Comparison of ENCODE assay signal across 19 cellular contexts in the genomic region with DNA sequence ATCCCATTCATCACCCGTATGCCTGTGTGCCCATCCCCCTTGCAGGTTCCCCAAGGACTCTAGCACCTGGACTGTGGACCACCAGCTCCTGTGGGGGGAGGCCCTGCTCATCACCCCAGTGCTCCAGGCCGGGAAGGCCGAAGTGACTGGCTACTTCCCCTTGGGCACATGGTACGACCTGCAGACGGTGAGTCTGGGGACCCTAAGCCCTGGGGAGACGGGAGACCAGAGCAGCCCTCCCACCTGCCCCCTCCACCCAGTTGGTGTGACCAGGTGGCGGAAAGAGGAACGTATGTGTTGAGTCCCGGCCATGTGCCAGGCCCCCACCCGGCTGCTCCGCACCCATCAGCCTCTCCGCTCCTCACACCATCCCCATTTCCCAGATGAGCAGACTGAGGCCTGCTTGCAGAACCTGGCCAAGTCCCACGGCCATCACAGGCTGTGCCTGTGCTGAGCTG. TPM values are rescaled to one million over a fixed set of nuclear protein-coding genes. Genes with fewer than 3 reads are reported as not detected.
A peak's percentile ranks its signal among the peaks of the same experiment; 100 is the strongest.
DNase-seq lines count a peak whose midpoint lies in the region; ATAC-seq, FAIRE-seq and TF ChIP-seq lines count a peak whose summit lies in the region.
"Had no signal": no experiment of that assay in that cellular context is flagged by ENCODE, and none has a peak within 500 bp of the region (broad histone marks: within the 10 kb centered on the region; RNA-seq: fewer than 3 reads in every experiment).

No MANE protein-coding gene starts in this region.

- H3K9ac ChIP-seq in HepG2 (ENCODE audit: insufficient read depth, low read depth, low read length) (no peak overlapping the region), astrocyte (ENCODE audit: low read length) (no peak overlapping the region), neuronal stem cell (ENCODE audit: low read depth, low read length, poor library complexity) (peak overlapping the region; percentile 57)
- H3K9ac ChIP-seq: KMS-11 had no signal

- POLR2A ChIA-PET in HepG2 (lab: Yijun Ruan, JAX) = no interaction called here

- peak overlapping the region; percentile 8 for H3K4me3 Mint-ChIP-seq in astrocyte (ENCODE audit: unreplicated experiment)

- TF ChIP-seq EP300 in HepG2 (IDR thresholded peaks at IDR 0.05; ENCODE audit: low read depth in 2 of 2, low read length in 2 of 2) (no peak), HepG2 (CRISPR knock-in tag; IDR thresholded peaks at IDR 0.05; ENCODE audit: borderline replicate concordance) (no peak)

- no TSS peak for BruUV-seq in HepG2 (replicated peaks; lab: Mats Ljungman, UMichigan)

- DNase-seq in HepG2 (ENCODE audit: low spot score) = no peak
- DNase-seq in right lobe of liver = no peak
- DNase-seq in astrocyte (ENCODE audit: low read depth) = no peak
- DNase-seq in neuronal stem cell (ENCODE audit: low spot score) = no peak
- DNase-seq in kidney tubule cell (ENCODE audit: low spot score) = no peak
- DNase-seq in dermis blood vessel endothelial cell = no peak
- DNase-seq: AML-193, NCI-H1048, NCI-H146, NCI-H2081, NCI-H510A treated with DMSO at 0.1 percent for 48 hours, NCI-H82, PC-3 had no signal

- peaks cover 7% of the 10 kb centered on the region for H3K9me3 Mint-ChIP-seq in astrocyte (ENCODE audit: unreplicated experiment)

- H3K4me3 ChIP-seq in HepG2 (replicated peaks in 1 of 3; ENCODE audit: insufficient read depth in 1 of 3, low read depth in 2 of 3, low read length in 3 of 3) = no peak overlapping the region
- no peak overlapping the region for H3K4me3 ChIP-seq in right lobe of liver
- no peak overlapping the region for H3K4me3 ChIP-seq in astrocyte (ENCODE audit: insufficient read depth, low read depth, low read length)
- H3K4me3 ChIP-seq in neuronal stem cell (ENCODE audit: low read length in 2 of 2) = peak overlapping the region in 1 of 2 donors; percentile 19

- H3K27ac ChIP-seq in HepG2 (ENCODE audit: extremely low read length, insufficient read depth, low read length) = no peak overlapping the region
- H3K27ac ChIP-seq in right lobe of liver = no peak overlapping the region
- H3K27ac ChIP-seq in astrocyte (ENCODE audit: low read depth, low read length) = no peak overlapping the region
- no peak overlapping the region for H3K27ac ChIP-seq in neuronal stem cell (replicated peaks; ENCODE audit: low read length)
- H3K27ac ChIP-seq: KMS-11 had no signal

- no peaks in the 10 kb centered on the region for H4K20me1 ChIP-seq in HepG2 (ENCODE audit: insufficient read depth, low read length)
- no peaks in the 10 kb centered on the region for H4K20me1 ChIP-seq in astrocyte (ENCODE audit: insufficient read depth, low read length)

- FAIRE-seq in HepG2 (lab: Jason Lieb, UNC) (no peak), astrocyte (lab: Jason Lieb, UNC) (no peak)
- FAIRE-seq: GM12892 had no signal

- no peak for TF ChIP-seq RAD21 in HepG2 (CRISPR knock-in tag; IDR thresholded peaks at IDR 0.05)

- H4K91ac ChIP-seq in neuronal stem cell (ENCODE audit: low read depth, low read length, poor library complexity) = no peak overlapping the region

- peaks cover 2% of the 10 kb centered on the region for H3K79me1 ChIP-seq in neuronal stem cell (ENCODE audit: low read depth, low read length)

- no peak overlapping the region for H4K8ac ChIP-seq in neuronal stem cell (ENCODE audit: low read depth, low read length)

- no peak overlapping the region for H3K4me2 ChIP-seq in HepG2 (ENCODE audit: low read depth, low read length)
- H3K4me2 ChIP-seq in astrocyte (ENCODE audit: low read length) = no peak overlapping the region
- H3K4me2 ChIP-seq in neuronal stem cell (ENCODE audit: insufficient read depth, low read length, poor library complexity, severe bottlenecking) = no peak overlapping the region
- H3K4me2 ChIP-seq: KMS-11 had no signal

- no peaks in the 10 kb centered on the region for H3K27me3 Mint-ChIP-seq in astrocyte (ENCODE audit: low read depth, unreplicated experiment)

- H2BK12ac ChIP-seq in neuronal stem cell (ENCODE audit: low read length) = no peak overlapping the region

- TF ChIP-seq CTCF in HepG2 (CRISPR knock-in tag; IDR thresholded peaks at IDR 0.05) (no peak), right lobe of liver (IDR thresholded peaks at IDR 0.05) (no peak), astrocyte (IDR thresholded peaks at IDR 0.05; ENCODE audit: insufficient read depth, low read depth, low read length) (no peak)

- no peak for ATAC-seq in HepG2
- no peak for ATAC-seq in right lobe of liver
- ATAC-seq in HG02938 (IDR thresholded peaks at IDR 0.05; ENCODE audit: unreplicated experiment) = no peak
- ATAC-seq: HCT116, PC-3 had no signal

- peaks cover 6% of the 10 kb centered on the region for H3K4me1 Mint-ChIP-seq in astrocyte (ENCODE audit: low read depth, unreplicated experiment)
- H3K4me1 Mint-ChIP-seq: CD14-positive monocyte had no signal

- H3K4me1 ChIP-seq in HepG2 (ENCODE audit: insufficient read depth, low read length) = no peaks in the 10 kb centered on the region
- H3K4me1 ChIP-seq in right lobe of liver = no peaks in the 10 kb centered on the region
- H3K4me1 ChIP-seq in astrocyte (ENCODE audit: insufficient read depth, low read length) = no peaks in the 10 kb centered on the region
- peaks cover 0 to 8% of the 10 kb centered on the region in 2 donors for H3K4me1 ChIP-seq in neuronal stem cell (ENCODE audit: control insufficient read depth in 2 of 2, insufficient read depth in 1 of 2, low read depth in 1 of 2, low read length in 2 of 2)

- peak overlapping the region; percentile 53 for H3K27ac Mint-ChIP-seq in astrocyte (ENCODE audit: unreplicated experiment)

- H2BK5ac ChIP-seq in neuronal stem cell (ENCODE audit: low read length) = no peak overlapping the region

- TF ChIP-seq POLR2A in HepG2 (IDR thresholded peaks at IDR 0.05; ENCODE audit: insufficient read depth in 1 of 2, low read depth in 2 of 2, low read length in 2 of 2) (no peak), right lobe of liver (IDR thresholded peaks at IDR 0.05) (no peak)

- no peaks in the 10 kb centered on the region for H3K36me3 ChIP-seq in HepG2 (replicated peaks in 1 of 2; ENCODE audit: control insufficient read depth in 1 of 2, insufficient read depth in 2 of 2, low read length in 2 of 2)
- H3K36me3 ChIP-seq in right lobe of liver = no peaks in the 10 kb centered on the region
- H3K36me3 ChIP-seq in astrocyte (ENCODE audit: insufficient read depth, low read length) = no peaks in the 10 kb centered on the region
- H3K36me3 ChIP-seq in neuronal stem cell (replicated peaks in 1 of 2; ENCODE audit: control insufficient read depth in 2 of 2, insufficient read depth in 2 of 2, low read length in 2 of 2) = peaks cover 1 to 3% of the 10 kb centered on the region in 2 donors

- H2AFZ ChIP-seq in HepG2 (ENCODE audit: low read length) (no peak overlapping the region), astrocyte (ENCODE audit: low read depth, low read length) (no peak overlapping the region), neuronal stem cell (ENCODE audit: low read length) (no peak overlapping the region)

- no peak overlapping the region for H3K4ac ChIP-seq in neuronal stem cell (ENCODE audit: low read length)

- H3K36me3 Mint-ChIP-seq in astrocyte (ENCODE audit: low read depth, unreplicated experiment) = peaks cover 25% of the 10 kb centered on the region

- H3K23ac ChIP-seq in neuronal stem cell (ENCODE audit: low read depth, low read length, poor library complexity) = no peak overlapping the region

- H3K27me3 ChIP-seq in HepG2 (ENCODE audit: control insufficient read depth in 1 of 2, insufficient read depth in 2 of 2, low read length in 2 of 2) (no peaks in the 10 kb centered on the region), right lobe of liver (no peaks in the 10 kb centered on the region), astrocyte (ENCODE audit: insufficient read depth, low read length) (no peaks in the 10 kb centered on the region), neuronal stem cell (ENCODE audit: control insufficient read depth in 3 of 3, insufficient read depth in 3 of 3, low read depth in 1 of 3, low read length in 3 of 3) (no peaks in the 10 kb centered on the region)

- no peak overlapping the region for H3K14ac ChIP-seq in neuronal stem cell (ENCODE audit: low read length)

- no peak overlapping the region for H2BK120ac ChIP-seq in neuronal stem cell (ENCODE audit: low read depth, low read length)

- H3K9me3 ChIP-seq in HepG2 (ENCODE audit: low read length) (no peaks in the 10 kb centered on the region), right lobe of liver (no peaks in the 10 kb centered on the region), astrocyte (ENCODE audit: insufficient read depth, low read depth, low read length) (no peaks in the 10 kb centered on the region), neuronal stem cell (replicated peaks in 1 of 2; ENCODE audit: control insufficient read depth in 2 of 2, insufficient read depth in 1 of 2, low read depth in 1 of 2, low read length in 2 of 2) (peaks cover 0 to 21% of the 10 kb centered on the region in 2 donors)

- peak overlapping the region; percentile 35 for H3K18ac ChIP-seq in neuronal stem cell (ENCODE audit: low read length)

- intact Hi-C loops in HepG2 (cut with micrococcal nuclease; ENCODE audit: unreplicated experiment) (no loop called here), right lobe of liver (cut with DNase I) (no loop called here)

- in situ Hi-C loops in HepG2 (cut with HindIII; ENCODE audit: extremely low pct_ligation_motif_present, low pct_unique_long_range_greater_than_20kb) = no loop called here

- H2BK15ac ChIP-seq in neuronal stem cell (ENCODE audit: low read length) = no peak overlapping the region

- 90% methylated on average over 12 of the region's 13 CpGs for WGBS in HepG2 (ENCODE audit: low lambda C conversion rate)
- WGBS in right lobe of liver (ENCODE audit: insufficient coverage, low coverage, low lambda C conversion rate, missing lambda C conversion rate) = no CpG with 5 or more reads among the region's 13 CpGs
- no CpG with 5 or more reads among the region's 13 CpGs for WGBS in neuronal stem cell (ENCODE audit: extremely low coverage in 2 of 2, insufficient read length in 2 of 2, insufficient replicate concordance in 1 of 2), 2 donors

- H2AK5ac ChIP-seq in neuronal stem cell (ENCODE audit: low read depth, low read length) = peak overlapping the region; percentile 37

- CTCF ChIA-PET in HepG2 (lab: Yijun Ruan, JAX; ENCODE audit: low intra/inter-chr PET ratio, low total read pairs) = no interaction called here

- H3K79me2 ChIP-seq in HepG2 (ENCODE audit: insufficient read depth, low read length) (no peaks in the 10 kb centered on the region), astrocyte (ENCODE audit: insufficient read depth, low read length) (no peaks in the 10 kb centered on the region)

RNA-seq across cellular contexts. Expression of gene GAA, which starts 15.6 kb away (rescaled TPM):
- 13.4 and 36.4 TPM in 2 replicates for total RNA-seq in HepG2 (2016; rRNA removed; fragmentation: Illumina TruSeq; extraction: Trizol)
- total RNA-seq in HepG2 (2016; cell fraction: cytosol; rRNA removed; fragmentation: Illumina TruSeq; extraction: Trizol; ENCODE audit: low read depth) = 13.8 and 16.4 TPM in 2 replicates
- 12.1 and 36.9 TPM in 2 replicates for total RNA-seq in HepG2 (2016; cell fraction: insoluble cytoplasmic fraction; rRNA removed; fragmentation: Illumina TruSeq; extraction: Trizol)
- 20.3 and 20.7 TPM in 2 replicates for total RNA-seq in HepG2 (2016; cell fraction: membrane; rRNA removed; fragmentation: Illumina TruSeq; extraction: Trizol)
- total RNA-seq in HepG2 (2016; cell fraction: nucleus; rRNA removed; fragmentation: Illumina TruSeq; extraction: Trizol) = 47.6 and 57.6 TPM in 2 replicates
- polyA plus RNA-seq in HepG2 (2011; rRNA removed) = 21.6 and 23.6 TPM in 2 replicates
- 16.3 and 29.8 TPM in 2 replicates for polyA plus RNA-seq in HepG2 (2011; cell fraction: cytosol; rRNA removed)
- 231 and 320 TPM in 2 replicates for polyA plus RNA-seq in HepG2 (2011; cell fraction: nucleus; rRNA removed)
- 50.7 and 73.8 TPM in 2 replicates for polyA plus RNA-seq in HepG2 (2012)
- polyA plus RNA-seq in HepG2 (2016; cell fraction: cytosol; fragmentation: Illumina TruSeq; extraction: Trizol; ENCODE audit: low read depth) = 11.3 and 13.9 TPM in 2 replicates
- 16.7 and 22.9 TPM in 2 replicates for polyA plus RNA-seq in HepG2 (2016; cell fraction: insoluble cytoplasmic fraction; fragmentation: Illumina TruSeq; extraction: Trizol; ENCODE audit: low read depth)
- polyA plus RNA-seq in HepG2 (2016; cell fraction: membrane; fragmentation: Illumina TruSeq; extraction: Trizol; ENCODE audit: low read depth) = 13.9 and 14.3 TPM in 2 replicates
- polyA plus RNA-seq in HepG2 (2016; cell fraction: nucleus; fragmentation: Illumina TruSeq; extraction: Trizol; ENCODE audit: insufficient read depth, low read depth) = 136 and 145 TPM in 2 replicates
- polyA minus RNA-seq in HepG2 (2011; rRNA and poly(A)+ RNA removed; ENCODE audit: low replicate concordance) = 7.2 and 27.1 TPM in 2 replicates
- polyA minus RNA-seq in HepG2 (2011; cell fraction: cytosol; rRNA and poly(A)+ RNA removed) = 22.9 and 24.2 TPM in 2 replicates
- 20.3 and 21.2 TPM in 2 replicates for polyA minus RNA-seq in HepG2 (2011; cell fraction: nucleus; rRNA and poly(A)+ RNA removed)
- 10 to 100 TPM; 42.7 to 94.1 (median 71.0) TPM for total RNA-seq in right lobe of liver
- total RNA-seq in astrocyte = 46.9 and 47.7 TPM in 2 replicates
- polyA plus RNA-seq in neuronal stem cell (2013, experiment 1 of 2) = 50.1 TPM
- 49.6 TPM for polyA plus RNA-seq in neuronal stem cell (2013, experiment 2 of 2)
- total RNA-seq in dermis blood vessel endothelial cell = 47.7 and 52.4 TPM in 2 replicates

RNA-seq across cellular contexts. Expression of gene EIF4A3, which starts 30.0 kb away (rescaled TPM):
- 187 and 239 TPM in 2 replicates for total RNA-seq in HepG2 (2016; rRNA removed; fragmentation: Illumina TruSeq; extraction: Trizol)
- total RNA-seq in HepG2 (2016; cell fraction: cytosol; rRNA removed; fragmentation: Illumina TruSeq; extraction: Trizol; ENCODE audit: low read depth) = 22.3 and 28.3 TPM in 2 replicates
- 185 and 243 TPM in 2 replicates for total RNA-seq in HepG2 (2016; cell fraction: insoluble cytoplasmic fraction; rRNA removed; fragmentation: Illumina TruSeq; extraction: Trizol)
- 36.4 and 40.0 TPM in 2 replicates for total RNA-seq in HepG2 (2016; cell fraction: membrane; rRNA removed; fragmentation: Illumina TruSeq; extraction: Trizol)
- total RNA-seq in HepG2 (2016; cell fraction: nucleus; rRNA removed; fragmentation: Illumina TruSeq; extraction: Trizol) = 83.4 and 83.5 TPM in 2 replicates
- 121 and 145 TPM in 2 replicates for polyA plus RNA-seq in HepG2 (2011; rRNA removed)
- polyA plus RNA-seq in HepG2 (2011; cell fraction: cytosol; rRNA removed) = 103 and 117 TPM in 2 replicates
- 77.0 and 103 TPM in 2 replicates for polyA plus RNA-seq in HepG2 (2011; cell fraction: nucleus; rRNA removed)
- 104 and 124 TPM in 2 replicates for polyA plus RNA-seq in HepG2 (2012)
- polyA plus RNA-seq in HepG2 (2016; cell fraction: cytosol; fragmentation: Illumina TruSeq; extraction: Trizol; ENCODE audit: low read depth) = 8.3 and 9.0 TPM in 2 replicates
- 233 and 236 TPM in 2 replicates for polyA plus RNA-seq in HepG2 (2016; cell fraction: insoluble cytoplasmic fraction; fragmentation: Illumina TruSeq; extraction: Trizol; ENCODE audit: low read depth)
- 19.8 and 20.6 TPM in 2 replicates for polyA plus RNA-seq in HepG2 (2016; cell fraction: membrane; fragmentation: Illumina TruSeq; extraction: Trizol; ENCODE audit: low read depth)
- 120 and 131 TPM in 2 replicates for polyA plus RNA-seq in HepG2 (2016; cell fraction: nucleus; fragmentation: Illumina TruSeq; extraction: Trizol; ENCODE audit: insufficient read depth, low read depth)
- polyA minus RNA-seq in HepG2 (2011; rRNA and poly(A)+ RNA removed; ENCODE audit: low replicate concordance) = 54.2 and 110 TPM in 2 replicates
- polyA minus RNA-seq in HepG2 (2011; cell fraction: cytosol; rRNA and poly(A)+ RNA removed) = 55.3 and 55.4 TPM in 2 replicates
- polyA minus RNA-seq in HepG2 (2011; cell fraction: nucleus; rRNA and poly(A)+ RNA removed) = 61.8 and 65.1 TPM in 2 replicates
- 10 to 100 TPM; 21.6 to 41.7 (median 32.2) TPM for total RNA-seq in right lobe of liver
- total RNA-seq in astrocyte = 87.5 and 89.9 TPM in 2 replicates
- 66.1 TPM for polyA plus RNA-seq in neuronal stem cell (2013, experiment 1 of 2)
- polyA plus RNA-seq in neuronal stem cell (2013, experiment 2 of 2) = 64.7 TPM
- total RNA-seq in dermis blood vessel endothelial cell = 99.6 and 235 TPM in 2 replicates

RNA-seq across cellular contexts. Expression of gene CARD14, which starts 52.9 kb away (rescaled TPM):
- total RNA-seq in HepG2 (2016; rRNA removed; fragmentation: Illumina TruSeq; extraction: Trizol) = 0.11 TPM in 1 of 2 replicates, not detected in the other
- total RNA-seq in HepG2 (2016; cell fraction: cytosol; rRNA removed; fragmentation: Illumina TruSeq; extraction: Trizol; ENCODE audit: low read depth) = not detected in 2 replicates
- 0.06 TPM in 1 of 2 replicates, not detected in the other for total RNA-seq in HepG2 (2016; cell fraction: insoluble cytoplasmic fraction; rRNA removed; fragmentation: Illumina TruSeq; extraction: Trizol)
- total RNA-seq in HepG2 (2016; cell fraction: membrane; rRNA removed; fragmentation: Illumina TruSeq; extraction: Trizol) = not detected in 2 replicates
- total RNA-seq in HepG2 (2016; cell fraction: nucleus; rRNA removed; fragmentation: Illumina TruSeq; extraction: Trizol) = not detected in 2 replicates
- polyA plus RNA-seq in HepG2 (2011; rRNA removed) = 0.03 TPM in 1 of 2 replicates, not detected in the other
- not detected in 2 replicates for polyA plus RNA-seq in HepG2 (2011; cell fraction: cytosol; rRNA removed)
- polyA plus RNA-seq in HepG2 (2011; cell fraction: nucleus; rRNA removed) = 0.05 and 0.11 TPM in 2 replicates
- polyA plus RNA-seq in HepG2 (2012) = 0.16 and 0.19 TPM in 2 replicates
- not detected in 2 replicates for polyA plus RNA-seq in HepG2 (2016; cell fraction: cytosol; fragmentation: Illumina TruSeq; extraction: Trizol; ENCODE audit: low read depth)
- not detected in 2 replicates for polyA plus RNA-seq in HepG2 (2016; cell fraction: insoluble cytoplasmic fraction; fragmentation: Illumina TruSeq; extraction: Trizol; ENCODE audit: low read depth)
- not detected in 2 replicates for polyA plus RNA-seq in HepG2 (2016; cell fraction: membrane; fragmentation: Illumina TruSeq; extraction: Trizol; ENCODE audit: low read depth)
- polyA plus RNA-seq in HepG2 (2016; cell fraction: nucleus; fragmentation: Illumina TruSeq; extraction: Trizol; ENCODE audit: insufficient read depth, low read depth) = 0.21 TPM in 1 of 2 replicates, not detected in the other
- polyA minus RNA-seq in HepG2 (2011; rRNA and poly(A)+ RNA removed; ENCODE audit: low replicate concordance) = 0.22 and 5.5 TPM in 2 replicates
- not detected in 2 replicates for polyA minus RNA-seq in HepG2 (2011; cell fraction: cytosol; rRNA and poly(A)+ RNA removed)
- polyA minus RNA-seq in HepG2 (2011; cell fraction: nucleus; rRNA and poly(A)+ RNA removed) = not detected in 2 replicates
- under 1 TPM in 3 of 6 experiments, not detected in 3; 0.20 to 0.29 (median 0.22) TPM for total RNA-seq in right lobe of liver
- 0.29 TPM in 1 of 2 replicates, not detected in the other for total RNA-seq in astrocyte
- 0.20 TPM for polyA plus RNA-seq in neuronal stem cell (2013, experiment 1 of 2)
- polyA plus RNA-seq in neuronal stem cell (2013, experiment 2 of 2) = 0.22 TPM
- total RNA-seq in dermis blood vessel endothelial cell = 0.34 and 1.1 TPM in 2 replicates
- total RNA-seq: Daoy had no signal
